14 cellular contexts compared by ENCODE assay signal in genomic region chr7:129228633-129229032, GRCh38. TPM values are rescaled to one million over a fixed set of nuclear protein-coding genes. Genes with fewer than 3 reads are reported as not detected.
DNase-seq lines count a peak whose midpoint lies in the region; ATAC-seq and TF ChIP-seq lines count a peak whose summit lies in the region.
"Had no signal": no experiment of that assay in that cellular context is flagged by ENCODE, and none has a peak within 500 bp of the region (broad histone marks: within the 10 kb centered on the region; RNA-seq: fewer than 3 reads in every experiment).

No MANE protein-coding gene starts in this region.

- peaks cover 32 to 33% of the 10 kb centered on the region in 2 donors for H3K4me1 ChIP-seq in thyroid gland

- no peak for ATAC-seq in GM19397 (IDR thresholded peaks at IDR 0.05; ENCODE audit: unreplicated experiment)
- ATAC-seq in effector memory CD8-positive, alpha-beta T cell (replicated peaks): no peak
- ATAC-seq: CD8-positive, alpha-beta T cell; HCT116 had no signal

- no peaks in the 10 kb centered on the region for H3K36me3 ChIP-seq in neural cell (ENCODE audit: insufficient read depth, low read length)
- no peaks in the 10 kb centered on the region for H3K36me3 ChIP-seq in thyroid gland

- H3K27me3 ChIP-seq in neural cell (ENCODE audit: insufficient read depth, low read depth, low read length): no peaks in the 10 kb centered on the region
- no peaks in the 10 kb centered on the region for H3K27me3 ChIP-seq in thyroid gland

- intact Hi-C loops in thyroid gland (cut with DNase I): no loop called here

- WGBS in thyroid gland, 2 donors: 87 to 94% methylated on average over 2 of the region's 2 CpGs

- peaks cover 15 to 29% of the 10 kb centered on the region in 2 donors for H3K4me1 Mint-ChIP-seq in effector memory CD8-positive, alpha-beta T cell (ENCODE audit: low read depth in 2 of 2)

- no peak for TF ChIP-seq CTCF in VCaP (conservative IDR thresholded peaks at IDR 0.05)
- no peak for TF ChIP-seq CTCF in neural cell (IDR thresholded peaks at IDR 0.05; ENCODE audit: poor library complexity, severe bottlenecking)
- TF ChIP-seq CTCF in thyroid gland (IDR thresholded peaks at IDR 0.05): no peak

- H3K4me3 ChIP-seq in neural cell (ENCODE audit: low read length): peak overlapping the region; percentile 77
- no peak overlapping the region for H3K4me3 ChIP-seq in thyroid gland (replicated peaks in 1 of 3)
- H3K4me3 ChIP-seq: GM23248 had no signal

- H3K4me2 ChIP-seq in neural cell (ENCODE audit: low read length): no peak overlapping the region

- DNase-seq in DMS 273 (lab: John Stamatoyannopoulos, UW; ENCODE audit: unreplicated experiment) (peak; percentile 54), DMS 273 treated with DMSO at 0.1 percent for 48 hours (lab: John Stamatoyannopoulos, UW) (no peak), thyroid gland (no peak)
- DNase-seq in stimulated activated CD4-positive, alpha-beta T cell treated with anti-CD3 and anti-CD28 coated beads, Interleukin-2, amount 100 ng/mL, for 48 hours: no peak
- no peak for DNase-seq in effector memory CD8-positive, alpha-beta T cell
- DNase-seq: Caco-2; CD8-positive, alpha-beta T cell; GM23248 had no signal

- no peaks in the 10 kb centered on the region for H3K27me3 Mint-ChIP-seq in effector memory CD8-positive, alpha-beta T cell

- H2AFZ ChIP-seq in neural cell (ENCODE audit: low read depth, low read length): no peak overlapping the region
- H2AFZ ChIP-seq: GM23248 had no signal

- peaks cover 6% of the 10 kb centered on the region for H3F3A ChIP-seq in neural cell (ENCODE audit: insufficient read depth, low read length, poor library complexity, severe bottlenecking)

- no peaks in the 10 kb centered on the region for H3K9me2 ChIP-seq in neural cell (ENCODE audit: insufficient read depth, low read length)

- H4K20me1 ChIP-seq in neural cell (ENCODE audit: insufficient read depth): no peaks in the 10 kb centered on the region

- H3K9ac ChIP-seq in neural cell (ENCODE audit: low read length): no peak overlapping the region
- H3K9ac ChIP-seq: GM23248 had no signal

- no peak for TF ChIP-seq RAD21 in neural cell (conservative IDR thresholded peaks at IDR 0.05)

- peaks cover 6% of the 10 kb centered on the region for H3K36me3 Mint-ChIP-seq in effector memory CD8-positive, alpha-beta T cell (ENCODE audit: insufficient read depth)

- no peak for TF ChIP-seq EP300 in neural cell (conservative IDR thresholded peaks at IDR 0.05; ENCODE audit: poor library complexity, severe bottlenecking)

- TF ChIP-seq POLR2A in thyroid gland (IDR thresholded peaks at IDR 0.05): no peak

- H3K27ac ChIP-seq in VCaP (peak overlapping the region; percentile 90), neural cell (ENCODE audit: low read length) (no peak overlapping the region), thyroid gland (peak overlapping the region in 2 of 3 donors; percentile 45 to 70)
- H3K27ac ChIP-seq: 22Rv1, GM23248 had no signal

- no peak overlapping the region for H3K4me3 Mint-ChIP-seq in effector memory CD8-positive, alpha-beta T cell
- H3K4me3 Mint-ChIP-seq: CD14-positive monocyte; CD8-positive, alpha-beta T cell had no signal

- no peaks in the 10 kb centered on the region for H3K9me3 Mint-ChIP-seq in effector memory CD8-positive, alpha-beta T cell
- H3K9me3 Mint-ChIP-seq: CD14-positive monocyte; CD8-positive, alpha-beta T cell had no signal

- H3K27ac Mint-ChIP-seq in effector memory CD8-positive, alpha-beta T cell: no peak overlapping the region
- H3K27ac Mint-ChIP-seq: CD8-positive, alpha-beta T cell had no signal

- H3K9me3 ChIP-seq in neural cell (ENCODE audit: low read length): no peaks in the 10 kb centered on the region
- H3K9me3 ChIP-seq in thyroid gland: no peaks in the 10 kb centered on the region
- H3K9me3 ChIP-seq: Caco-2 had no signal

- H3K79me2 ChIP-seq in neural cell (replicated peaks; ENCODE audit: insufficient read depth, low read length): peaks cover 44% of the 10 kb centered on the region

TF ChIP-seq in neural cell, 6 proteins besides CTCF, POLR2A, EP300 and RAD21:
- TF ChIP-seq EZH2 (IDR thresholded peaks at IDR 0.05; ENCODE audit: borderline replicate concordance, insufficient read depth, low read length, poor library complexity, severe bottlenecking) (no peak), POLR2AphosphoS5 (IDR thresholded peaks at IDR 0.05) (no peak), MXI1 (conservative IDR thresholded peaks at IDR 0.05; ENCODE audit: poor library complexity, severe bottlenecking) (no peak), SMC3 (conservative IDR thresholded peaks at IDR 0.05; ENCODE audit: poor library complexity) (no peak), TAF1 (IDR thresholded peaks at IDR 0.05; ENCODE audit: low read depth) (no peak), REST (IDR thresholded peaks at IDR 0.05; ENCODE audit: borderline replicate concordance) (no peak)

RNA-seq across cellular contexts. Expression of gene AHCYL2, which starts 3.8 kb away (rescaled TPM):
- 38.8 and 39.9 TPM in 2 replicates for polyA plus RNA-seq in neural cell
- polyA minus RNA-seq in neural cell: 51.9 and 64.6 TPM in 2 replicates
- 100 to 1,000 TPM in 2 of 4 donors, 10 to 100 TPM in 2; 83.2 to 149 (median 101) TPM for total RNA-seq in thyroid gland

RNA-seq across cellular contexts. Expression of gene SMO, which starts 40.2 kb away (rescaled TPM):
- polyA plus RNA-seq in neural cell: 8.8 and 14.7 TPM in 2 replicates
- 13.1 and 18.5 TPM in 2 replicates for polyA minus RNA-seq in neural cell
- 10 to 100 TPM; 10.5 to 17.4 (median 14.7) TPM for total RNA-seq in thyroid gland
- total RNA-seq: CD8-positive, alpha-beta T cell had no signal
- polyA plus RNA-seq: CD14-positive monocyte had no signal
